ENCODE assay signal across 7 cellular contexts in genomic region chr11:536841-537621, GRCh38. TPM values are rescaled to one million over a fixed set of nuclear protein-coding genes. Genes with fewer than 3 reads are reported as not detected.
DNase-seq lines count a peak whose midpoint lies in the region; ATAC-seq and TF ChIP-seq lines count a peak whose summit lies in the region.

TSS of gene LRRC56 (plus strand) at chr11:537527. CDS start at chr11:540685, 3,158 bp downstream.

- H3K9me3 ChIP-seq in lung (ENCODE audit: control insufficient read depth in 2 of 2, insufficient read depth in 1 of 2, low read length in 1 of 2) = peaks cover 0 to 2% of the 10 kb centered on the region in 2 donors

- TF ChIP-seq CTCF in lung (IDR thresholded peaks at IDR 0.05; ENCODE audit: control extremely low read depth, extremely low read depth) = no peak

- peak within 1 kb of the TSS; percentile 30 for H3K4me3 ChIP-seq in lung

- ATAC-seq in GM18861 (IDR thresholded peaks at IDR 0.05; ENCODE audit: unreplicated experiment) (peak; percentile 49), HG03066 (IDR thresholded peaks at IDR 0.05; ENCODE audit: low read depth, unreplicated experiment) (peak; percentile 64), lung (ENCODE audit: insufficient read depth, low FRiP score) (peak; percentile 58)

- peaks cover 0 to 16% of the 10 kb centered on the region in 2 donors for H3K36me3 ChIP-seq in lung (ENCODE audit: control insufficient read depth in 2 of 2, insufficient read depth in 2 of 2, low read length in 2 of 2)

- H3K4me1 ChIP-seq in lung (ENCODE audit: control insufficient read depth in 2 of 2, insufficient read depth in 2 of 2, low read length in 2 of 2) = peaks cover 0 to 21% of the 10 kb centered on the region in 2 donors

- H3K27me3 ChIP-seq in lung (ENCODE audit: control insufficient read depth, insufficient read depth) = no peaks in the 10 kb centered on the region

- 1 to 2% methylated on average over 91 to 93 of the region's 93 CpGs for WGBS in lung, 2 donors

- DNase-seq in NCI-H345 (lab: John Stamatoyannopoulos, UW) (peak; percentile 94), dermis microvascular lymphatic vessel endothelial cell (ENCODE audit: low read depth in 2 of 2) (peak; percentile 35 to 66), lung (ENCODE audit: low spot score) (peak; percentile 84)
- peak; percentile 89 for DNase-seq in activated CD4-positive, alpha-beta T cell treated with anti-CD3 and anti-CD28 coated beads, Interleukin-2, amount 50 U/mL, for 1 hour
- DNase-seq in stimulated activated CD8-positive, alpha-beta memory T cell treated with anti-CD3 and anti-CD28 coated beads, Interleukin-12 subunit alpha, Interleukin-12 subunit beta, amount 100 ng/mL, for 4 hours (ENCODE audit: low read depth) = peak; percentile 91

- H3K27ac ChIP-seq in lung (ENCODE audit: low read depth in 1 of 2, low read length in 1 of 2) = peak within 1 kb of the TSS in 1 of 2 donors; percentile 82

RNA-seq across cellular contexts. Expression of gene LRRC56, which starts in this region (rescaled TPM):
- total RNA-seq in dermis microvascular lymphatic vessel endothelial cell = 0.26 and 0.51 TPM in 2 replicates
- 10 to 100 TPM in 1 of 2 donors, 1 to 10 TPM in 1; 3.4 to 11.7 TPM for total RNA-seq in lung
- polyA plus RNA-seq in lung = 1 to 10 TPM; 3.8 to 5.7 TPM

Comparison
In these comparisons a context has a peak if more than half of its experiments do, and no peak if none do; other contexts are left out.
1. Peak in DNase-seq in dermis microvascular lymphatic vessel endothelial cell; RNA of the gene not detected or under 1 TPM.